Comparison of ENCODE assay signal across 18 cellular contexts in the genomic region with DNA sequence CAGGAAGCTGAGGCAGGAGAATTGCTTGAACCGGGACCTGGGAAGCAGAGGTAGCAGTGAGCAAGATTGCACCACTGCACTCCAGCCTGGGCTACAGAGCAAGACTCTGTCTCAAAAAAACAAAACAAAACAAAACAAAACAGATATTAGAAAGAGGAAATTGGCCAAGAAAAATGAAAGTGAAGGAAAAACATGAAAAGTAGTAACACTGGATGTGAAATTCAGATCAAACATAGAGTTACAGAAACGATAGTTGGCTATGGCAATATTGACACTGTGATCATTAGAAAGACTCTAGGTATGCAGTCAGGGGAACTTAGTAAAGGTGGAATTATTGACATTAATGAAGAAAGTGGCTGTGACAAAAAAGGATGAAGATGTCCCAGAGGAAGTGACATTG. TPM values are rescaled to one million over a fixed set of nuclear protein-coding genes. Genes with fewer than 3 reads are reported as not detected.
A peak's percentile ranks its signal among the peaks of the same experiment; 100 is the strongest.
DNase-seq lines count a peak whose midpoint lies in the region; ATAC-seq and TF ChIP-seq lines count a peak whose summit lies in the region.
"Had no signal": no experiment of that assay in that cellular context is flagged by ENCODE, and none has a peak within 500 bp of the region (broad histone marks: within the 10 kb centered on the region; RNA-seq: fewer than 3 reads in every experiment).

No MANE protein-coding gene starts in this region.

- H3K4me3 ChIP-seq in H7 (ENCODE audit: insufficient read depth, low read depth, low read length) = no peak overlapping the region
- H3K4me3 ChIP-seq: heart right ventricle, lung had no signal

- H3K36me3 ChIP-seq in H7 (replicated peaks; ENCODE audit: control insufficient read depth, insufficient read depth, low read length) = no peaks in the 10 kb centered on the region
- H3K36me3 ChIP-seq: heart right ventricle had no signal

- H3K27me3 ChIP-seq in H7 (ENCODE audit: control insufficient read depth, insufficient read depth, low read length) = no peaks in the 10 kb centered on the region
- H3K27me3 ChIP-seq: heart right ventricle had no signal

- CTCF ChIA-PET in GM10248 (lab: Yijun Ruan, JAX) = interaction anchor here (1.2 to 3.0 kb wide), 4 partner anchors 10 to 38 kb away, joined by 3 to 16 read pairs (median 4); no protein-coding TSS in a partner anchor

- peak overlapping the region; percentile 11 for H3K27ac Mint-ChIP-seq in activated naive CD8-positive, alpha-beta T cell treated with anti-CD3 and anti-CD28 coated beads, Interleukin-2, amount 50 U/mL, for 24 hours
- H3K27ac Mint-ChIP-seq: activated T-helper 1 cell treated with anti-CD3 and anti-CD28 coated beads, Interleukin-12 subunit alpha, Interleukin-12 subunit beta, Interleukin-2, Interleukin-4 antibody, amounts not matched to agents 30 ng/mL and 10 ng/mL and 1 ng/mL, durations not matched to agents 14 hours and 24 hours and 36 hours had no signal

- DNase-seq in GM10248 (ENCODE audit: extremely low spot score) = peak; percentile 38
- no peak for DNase-seq in activated naive CD8-positive, alpha-beta T cell treated with anti-CD3 and anti-CD28 coated beads, Interleukin-2, amount 50 U/mL, for 24 hours
- DNase-seq in AML-193 (lab: John Stamatoyannopoulos, UW) = no peak
- no peak for DNase-seq in NCI-H345 (lab: John Stamatoyannopoulos, UW)
- DNase-seq in H7 = no peak
- no peak for DNase-seq in amygdala (lab: John Stamatoyannopoulos, UW)
- DNase-seq: activated CD8-positive, alpha-beta memory T cell treated with anti-CD3 and anti-CD28 coated beads for 24 hours; Calu3; effector CD4-positive, alpha-beta T cell; heart right ventricle; Karpas-422; NCI-H1417; NCI-H774; SW 1271 had no signal

- no peaks in the 10 kb centered on the region for H3K36me3 Mint-ChIP-seq in activated naive CD8-positive, alpha-beta T cell treated with anti-CD3 and anti-CD28 coated beads, Interleukin-2, amount 50 U/mL, for 24 hours (ENCODE audit: low read depth)

- H3K9me3 Mint-ChIP-seq in activated naive CD8-positive, alpha-beta T cell treated with anti-CD3 and anti-CD28 coated beads, Interleukin-2, amount 50 U/mL, for 24 hours = no peaks in the 10 kb centered on the region
- H3K9me3 Mint-ChIP-seq: activated T-helper 1 cell treated with anti-CD3 and anti-CD28 coated beads, Interleukin-12 subunit alpha, Interleukin-12 subunit beta, Interleukin-2, Interleukin-4 antibody, amounts not matched to agents 30 ng/mL and 10 ng/mL and 1 ng/mL, durations not matched to agents 14 hours and 24 hours and 36 hours had no signal

- H3K4me1 Mint-ChIP-seq in activated naive CD8-positive, alpha-beta T cell treated with anti-CD3 and anti-CD28 coated beads, Interleukin-2, amount 50 U/mL, for 24 hours = peaks cover 28% of the 10 kb centered on the region

- H3K4me3 Mint-ChIP-seq in activated naive CD8-positive, alpha-beta T cell treated with anti-CD3 and anti-CD28 coated beads, Interleukin-2, amount 50 U/mL, for 24 hours = no peak overlapping the region
- H3K4me3 Mint-ChIP-seq: activated T-helper 1 cell treated with anti-CD3 and anti-CD28 coated beads, Interleukin-12 subunit alpha, Interleukin-12 subunit beta, Interleukin-2, Interleukin-4 antibody, amounts not matched to agents 30 ng/mL and 10 ng/mL and 1 ng/mL, durations not matched to agents 14 hours and 24 hours and 36 hours had no signal

- no peaks in the 10 kb centered on the region for H3K27me3 Mint-ChIP-seq in activated naive CD8-positive, alpha-beta T cell treated with anti-CD3 and anti-CD28 coated beads, Interleukin-2, amount 50 U/mL, for 24 hours

- POLR2A ChIA-PET in GM10248 (lab: Yijun Ruan, JAX) = no interaction called here

- no peak for TF ChIP-seq CTCF in GM10248 (IDR thresholded peaks at IDR 0.05; ENCODE audit: control extremely low read depth, extremely low read depth, low read depth, missing control alignments)

- ATAC-seq in GM19395 (IDR thresholded peaks at IDR 0.05; ENCODE audit: unreplicated experiment) = peak; percentile 35
- ATAC-seq in HG03432 (IDR thresholded peaks at IDR 0.05; ENCODE audit: unreplicated experiment) = peak; percentile 24
- no peak for ATAC-seq in activated naive CD8-positive, alpha-beta T cell treated with anti-CD3 and anti-CD28 coated beads, Interleukin-2, amount 50 U/mL, for 24 hours
- ATAC-seq: heart right ventricle had no signal

RNA-seq across cellular contexts. Expression of a gene that starts 13.2 kb away (rescaled TPM):
- 13.3 and 13.4 TPM in 2 replicates for total RNA-seq in H7 (2014; rRNA removed; shearing (Covaris generic))
